ENCODE assay signal across 14 cellular contexts in the genomic region with DNA sequence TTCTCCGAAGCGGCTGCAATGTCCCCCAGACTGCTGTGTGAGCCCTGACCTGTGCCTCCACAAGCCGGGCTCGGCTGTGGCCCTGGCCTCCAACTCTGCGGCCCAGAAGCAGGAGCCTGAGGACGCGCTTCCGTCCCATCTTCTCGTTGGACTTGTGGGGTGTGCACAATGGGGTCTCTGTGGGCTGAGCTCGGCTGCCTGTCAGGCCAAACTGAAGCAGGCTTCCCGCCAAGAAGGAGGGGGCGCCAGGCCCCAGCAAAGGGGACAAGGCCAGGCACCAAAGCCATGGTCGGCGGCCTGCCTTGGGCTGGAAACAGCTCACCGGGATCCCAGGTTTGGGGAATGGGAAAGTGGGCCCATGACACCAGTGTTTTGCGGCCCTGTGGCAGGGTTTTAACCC. TPM values are rescaled to one million over a fixed set of nuclear protein-coding genes. Genes with fewer than 3 reads are reported as not detected.
DNase-seq lines count a peak whose midpoint lies in the region; ATAC-seq, FAIRE-seq and TF ChIP-seq lines count a peak whose summit lies in the region.
"Had no signal": no experiment of that assay in that cellular context is flagged by ENCODE, and none has a peak within 500 bp of the region (broad histone marks: within the 10 kb centered on the region; RNA-seq: fewer than 3 reads in every experiment).

No MANE protein-coding gene starts in this region.

- TF ChIP-seq CTCF in WTC11 (IDR thresholded peaks at IDR 0.05), result no peak
- TF ChIP-seq CTCF in esophagus squamous epithelium (IDR thresholded peaks at IDR 0.05), result no peak

- peaks cover 8% of the 10 kb centered on the region for H3K36me3 Mint-ChIP-seq in WTC11

- H3K27me3 Mint-ChIP-seq in WTC11 (ENCODE audit: low read depth), result no peaks in the 10 kb centered on the region
- H3K27me3 Mint-ChIP-seq: CD8-positive, alpha-beta memory T cell had no signal

- POLR2A ChIA-PET in WTC11 (lab: Charles Lee), result no interaction called here

- peak overlapping the region; percentile 53; the same call in 1 of the 2 replicates for H3K27ac Mint-ChIP-seq in WTC11

- ATAC-seq in WTC11, result no peak

- H3K4me1 Mint-ChIP-seq in WTC11, result peaks cover 26% of the 10 kb centered on the region

- CTCF ChIA-PET in WTC11 (lab: Charles Lee), result interaction anchor here (0.6 to 1.3 kb wide), 5 partner anchors 15 to 90 kb away, joined by 3 to 5 read pairs (median 3); no protein-coding TSS in a partner anchor

- H3K9me3 ChIP-seq in esophagus squamous epithelium (no peaks in the 10 kb centered on the region), skeletal muscle tissue (ENCODE audit: control insufficient read depth in 3 of 3, low read length in 3 of 3) (no peaks in the 10 kb centered on the region)

- H3K27ac ChIP-seq in esophagus squamous epithelium (peak overlapping the region in 3 of 4 donors; percentile 90 to 94 (median 93)), skeletal muscle tissue (ENCODE audit: low read depth, low read length) (peak overlapping the region; percentile 85)

- H3K4me3 ChIP-seq in H7 (ENCODE audit: insufficient read depth, low read depth, low read length), result no peak overlapping the region
- no peak overlapping the region for H3K4me3 ChIP-seq in esophagus squamous epithelium
- H3K4me3 ChIP-seq in skeletal muscle tissue (ENCODE audit: low read length in 3 of 3), result no peak overlapping the region

- no peaks in the 10 kb centered on the region for H3K9me3 Mint-ChIP-seq in WTC11
- H3K9me3 Mint-ChIP-seq: CD8-positive, alpha-beta memory T cell had no signal

- 42 to 100% methylated on average over 2 to 4 of the region's 16 CpGs for WGBS in esophagus squamous epithelium, 2 donors

- intact Hi-C loops in esophagus squamous epithelium (cut with DNase I), result loop anchor here (5.0 kb wide), 2 partner anchors 54 to 86 kb away; no protein-coding TSS in a partner anchor

- TF ChIP-seq POLR2A in esophagus squamous epithelium (IDR thresholded peaks at IDR 0.05), result no peak

- no peak for FAIRE-seq in urothelium cell line (lab: Jason Lieb, UNC)
- FAIRE-seq: HTR-8/SVneo had no signal

- no peak overlapping the region for H3K9ac ChIP-seq in skeletal muscle tissue (ENCODE audit: low read depth in 1 of 3, low read length in 3 of 3)

- H3K4me1 ChIP-seq in esophagus squamous epithelium, result peaks cover 58 to 90% (median 79%) of the 10 kb centered on the region in 3 donors
- H3K4me1 ChIP-seq in skeletal muscle tissue (ENCODE audit: control insufficient read depth in 3 of 3, insufficient read depth in 3 of 3, low read length in 3 of 3), result peaks cover 42 to 66% (median 56%) of the 10 kb centered on the region in 3 donors

- no peak overlapping the region for H3K4me3 Mint-ChIP-seq in WTC11

- H3K27me3 ChIP-seq in H7 (ENCODE audit: control insufficient read depth, insufficient read depth, low read length) (no peaks in the 10 kb centered on the region), esophagus squamous epithelium (no peaks in the 10 kb centered on the region), skeletal muscle tissue (ENCODE audit: control insufficient read depth in 3 of 3, insufficient read depth in 3 of 3, low read length in 3 of 3) (no peaks in the 10 kb centered on the region)

- H3K36me3 ChIP-seq in H7 (replicated peaks; ENCODE audit: control insufficient read depth, insufficient read depth, low read length) (peaks cover 5% of the 10 kb centered on the region), esophagus squamous epithelium (peaks cover 0 to 68% (median 8%) of the 10 kb centered on the region in 3 donors), skeletal muscle tissue (ENCODE audit: control insufficient read depth in 3 of 3, insufficient read depth in 3 of 3, low read length in 3 of 3) (peaks cover 1 to 5% (median 2%) of the 10 kb centered on the region in 3 donors)

- peak; percentile 64 for DNase-seq in H7
- no peak for DNase-seq in WTC11 (ENCODE audit: low spot score)
- no peak for DNase-seq in esophagus squamous epithelium (lab: John Stamatoyannopoulos, UW)
- DNase-seq in DMS153 (lab: John Stamatoyannopoulos, UW), result no peak
- no peak for DNase-seq in NOMO-1 (lab: John Stamatoyannopoulos, UW; ENCODE audit: unreplicated experiment in 2 of 2)
- DNase-seq in urothelium cell line (ENCODE audit: low spot score), result no peak
- DNase-seq: activated CD4-positive, alpha-beta T cell treated with anti-CD3 and anti-CD28 coated beads for 1 hour; activated effector memory CD4-positive, alpha-beta T cell treated with anti-CD3 and anti-CD28 coated beads, Interleukin-2, amount 50 U/mL, for 16 hours; CD8-positive, alpha-beta memory T cell; cerebellar nuclear complex; GDM1; OCI-M1 had no signal

TF ChIP-seq in WTC11, 78 proteins besides CTCF, POLR2A, EP300 and RAD21 (continues in another document):
- TF ChIP-seq CBFB (CRISPR knock-in tag; IDR thresholded peaks at IDR 0.05; ENCODE audit: low read depth) (no peak), ZNF416 (CRISPR knock-in tag; IDR thresholded peaks at IDR 0.05) (no peak), ZNF671 (CRISPR knock-in tag; IDR thresholded peaks at IDR 0.05) (no peak), E2F1 (CRISPR knock-in tag; IDR thresholded peaks at IDR 0.05) (no peak), ATF1 (CRISPR knock-in tag; IDR thresholded peaks at IDR 0.05) (no peak), ZBTB21 (CRISPR knock-in tag; IDR thresholded peaks at IDR 0.05; ENCODE audit: borderline replicate concordance) (no peak), ESRRA (CRISPR knock-in tag; IDR thresholded peaks at IDR 0.05; ENCODE audit: borderline replicate concordance) (no peak), IRF2 (CRISPR knock-in tag; IDR thresholded peaks at IDR 0.05; ENCODE audit: borderline replicate concordance, low read depth) (no peak)
- TF ChIP-seq, protein P1, sequence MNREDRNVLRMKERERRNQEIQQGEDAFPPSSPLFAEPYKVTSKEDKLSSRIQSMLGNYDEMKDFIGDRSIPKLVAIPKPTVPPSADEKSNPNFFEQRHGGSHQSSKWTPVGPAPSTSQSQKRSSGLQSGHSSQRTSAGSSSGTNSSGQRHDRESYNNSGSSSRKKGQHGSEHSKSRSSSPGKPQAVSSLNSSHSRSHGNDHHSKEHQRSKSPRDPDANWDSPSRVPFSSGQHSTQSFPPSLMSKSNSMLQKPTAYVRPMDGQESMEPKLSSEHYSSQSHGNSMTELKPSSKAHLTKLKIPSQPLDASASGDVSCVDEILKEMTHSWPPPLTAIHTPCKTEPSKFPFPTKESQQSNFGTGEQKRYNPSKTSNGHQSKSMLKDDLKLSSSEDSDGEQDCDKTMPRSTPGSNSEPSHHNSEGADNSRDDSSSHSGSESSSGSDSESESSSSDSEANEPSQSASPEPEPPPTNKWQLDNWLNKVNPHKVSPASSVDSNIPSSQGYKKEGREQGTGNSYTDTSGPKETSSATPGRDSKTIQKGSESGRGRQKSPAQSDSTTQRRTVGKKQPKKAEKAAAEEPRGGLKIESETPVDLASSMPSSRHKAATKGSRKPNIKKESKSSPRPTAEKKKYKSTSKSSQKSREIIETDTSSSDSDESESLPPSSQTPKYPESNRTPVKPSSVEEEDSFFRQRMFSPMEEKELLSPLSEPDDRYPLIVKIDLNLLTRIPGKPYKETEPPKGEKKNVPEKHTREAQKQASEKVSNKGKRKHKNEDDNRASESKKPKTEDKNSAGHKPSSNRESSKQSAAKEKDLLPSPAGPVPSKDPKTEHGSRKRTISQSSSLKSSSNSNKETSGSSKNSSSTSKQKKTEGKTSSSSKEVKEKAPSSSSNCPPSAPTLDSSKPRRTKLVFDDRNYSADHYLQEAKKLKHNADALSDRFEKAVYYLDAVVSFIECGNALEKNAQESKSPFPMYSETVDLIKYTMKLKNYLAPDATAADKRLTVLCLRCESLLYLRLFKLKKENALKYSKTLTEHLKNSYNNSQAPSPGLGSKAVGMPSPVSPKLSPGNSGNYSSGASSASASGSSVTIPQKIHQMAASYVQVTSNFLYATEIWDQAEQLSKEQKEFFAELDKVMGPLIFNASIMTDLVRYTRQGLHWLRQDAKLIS (CRISPR knock-in tag; IDR thresholded peaks at IDR 0.05; ENCODE audit: borderline replicate concordance), result no peak
- TF ChIP-seq, protein P2, sequence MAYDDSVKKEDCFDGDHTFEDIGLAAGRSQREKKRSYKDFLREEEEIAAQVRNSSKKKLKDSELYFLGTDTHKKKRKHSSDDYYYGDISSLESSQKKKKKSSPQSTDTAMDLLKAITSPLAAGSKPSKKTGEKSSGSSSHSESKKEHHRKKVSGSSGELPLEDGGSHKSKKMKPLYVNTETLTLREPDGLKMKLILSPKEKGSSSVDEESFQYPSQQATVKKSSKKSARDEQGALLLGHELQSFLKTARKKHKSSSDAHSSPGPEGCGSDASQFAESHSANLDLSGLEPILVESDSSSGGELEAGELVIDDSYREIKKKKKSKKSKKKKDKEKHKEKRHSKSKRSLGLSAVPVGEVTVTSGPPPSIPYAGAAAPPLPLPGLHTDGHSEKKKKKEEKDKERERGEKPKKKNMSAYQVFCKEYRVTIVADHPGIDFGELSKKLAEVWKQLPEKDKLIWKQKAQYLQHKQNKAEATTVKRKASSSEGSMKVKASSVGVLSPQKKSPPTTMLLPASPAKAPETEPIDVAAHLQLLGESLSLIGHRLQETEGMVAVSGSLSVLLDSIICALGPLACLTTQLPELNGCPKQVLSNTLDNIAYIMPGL (CRISPR knock-in tag; IDR thresholded peaks at IDR 0.05), result no peak

RNA-seq across cellular contexts. Expression of gene NOTCH1, which starts 4.1 kb away (rescaled TPM):
- 32.2 and 33.3 TPM in 2 replicates for total RNA-seq in H7 (2014; rRNA removed; shearing (Covaris generic))
- total RNA-seq in WTC11 (2021), result 76.7 to 95.6 TPM (median 79.2 TPM) in 3 replicates
- total RNA-seq in esophagus squamous epithelium, result 10 to 100 TPM; 32.0 to 40.8 (median 36.2) TPM
- 69.4 TPM for total RNA-seq in skeletal muscle tissue

RNA-seq across cellular contexts. Expression of gene SEC16A, which starts 58.9 kb away (rescaled TPM):
- total RNA-seq in H7 (2014; rRNA removed; shearing (Covaris generic)), result 17.7 and 23.2 TPM in 2 replicates
- total RNA-seq in WTC11 (2021) (52.1 to 70.9 TPM (median 52.3 TPM) in 3 replicates), esophagus squamous epithelium (10 to 100 TPM; 31.2 to 49.1 (median 38.6) TPM), skeletal muscle tissue (14.1 TPM)
